2 cellular contexts compared by ENCODE assay signal in genomic region chr1:169085911-169086310, GRCh38.
TF ChIP-seq lines count a peak whose summit lies in the region.

No MANE protein-coding gene starts in this region.

TF ChIP-seq in SK-N-SH treated with all-trans-retinoic acid at 6 μM for 48 hours, 23 proteins besides CTCF, POLR2A, EP300 and RAD21 (continued from another document):
- TF ChIP-seq CREB5 (CRISPR knock-in tag; IDR thresholded peaks at IDR 0.05; ENCODE audit: low read depth), result no peak
- no peak for TF ChIP-seq ZFP30 (CRISPR knock-in tag; IDR thresholded peaks at IDR 0.05)
- TF ChIP-seq ARNTL (CRISPR knock-in tag; IDR thresholded peaks at IDR 0.05; ENCODE audit: borderline replicate concordance, low read depth), result no peak
- no peak for TF ChIP-seq TOX (CRISPR knock-in tag; IDR thresholded peaks at IDR 0.05; ENCODE audit: borderline replicate concordance)
- no peak for TF ChIP-seq ZNF70 (CRISPR knock-in tag; IDR thresholded peaks at IDR 0.05)
- TF ChIP-seq ESRRG (CRISPR knock-in tag; IDR thresholded peaks at IDR 0.05), result no peak
- TF ChIP-seq GLIS3 (CRISPR knock-in tag; IDR thresholded peaks at IDR 0.05), result no peak
- no peak for TF ChIP-seq PPARA (CRISPR knock-in tag; IDR thresholded peaks at IDR 0.05; ENCODE audit: borderline replicate concordance)
- TF ChIP-seq, protein P1, sequence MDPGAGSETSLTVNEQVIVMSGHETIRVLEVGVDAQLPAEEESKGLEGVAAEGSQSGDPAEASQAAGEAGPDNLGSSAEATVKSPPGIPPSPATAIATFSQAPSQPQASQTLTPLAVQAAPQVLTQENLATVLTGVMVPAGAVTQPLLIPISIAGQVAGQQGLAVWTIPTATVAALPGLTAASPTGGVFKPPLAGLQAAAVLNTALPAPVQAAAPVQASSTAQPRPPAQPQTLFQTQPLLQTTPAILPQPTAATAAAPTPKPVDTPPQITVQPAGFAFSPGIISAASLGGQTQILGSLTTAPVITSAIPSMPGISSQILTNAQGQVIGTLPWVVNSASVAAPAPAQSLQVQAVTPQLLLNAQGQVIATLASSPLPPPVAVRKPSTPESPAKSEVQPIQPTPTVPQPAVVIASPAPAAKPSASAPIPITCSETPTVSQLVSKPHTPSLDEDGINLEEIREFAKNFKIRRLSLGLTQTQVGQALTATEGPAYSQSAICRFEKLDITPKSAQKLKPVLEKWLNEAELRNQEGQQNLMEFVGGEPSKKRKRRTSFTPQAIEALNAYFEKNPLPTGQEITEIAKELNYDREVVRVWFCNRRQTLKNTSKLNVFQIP (CRISPR knock-in tag; IDR thresholded peaks at IDR 0.05; ENCODE audit: borderline replicate concordance, low read depth), result no peak
- no peak for TF ChIP-seq CSDC2 (CRISPR knock-in tag; IDR thresholded peaks at IDR 0.05)
- TF ChIP-seq ZC3H10 (CRISPR knock-in tag; IDR thresholded peaks at IDR 0.05), result no peak
- no peak for TF ChIP-seq SNAI2 (CRISPR knock-in tag; IDR thresholded peaks at IDR 0.05)
- TF ChIP-seq ISL1 (CRISPR knock-in tag; IDR thresholded peaks at IDR 0.05), result no peak
- TF ChIP-seq ZFP3 (CRISPR knock-in tag; IDR thresholded peaks at IDR 0.05), result no peak

TF ChIP-seq in neural cell, 6 proteins besides CTCF, POLR2A, EP300 and RAD21 (continued from another document):
- TF ChIP-seq REST (IDR thresholded peaks at IDR 0.05; ENCODE audit: borderline replicate concordance) (no peak), TAF1 (IDR thresholded peaks at IDR 0.05; ENCODE audit: low read depth) (no peak)
